20 cellular contexts compared by ENCODE assay signal in the genomic region with DNA sequence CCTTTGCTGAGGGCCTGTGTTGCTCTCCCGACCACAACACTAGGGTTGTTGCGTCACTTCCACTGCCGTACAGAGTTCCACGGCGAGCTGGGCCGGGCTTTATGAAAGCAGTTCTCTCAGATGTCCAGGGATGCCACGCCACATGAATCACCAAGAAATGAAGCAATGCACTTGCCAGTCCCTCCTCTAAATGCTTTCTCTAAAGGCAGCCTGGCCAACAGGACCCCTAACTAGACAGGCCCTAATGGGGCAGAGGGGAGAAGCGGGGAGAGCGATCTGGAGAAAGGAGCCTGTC.
"Had no signal": no experiment of that assay in that cellular context is flagged by ENCODE, and none has a peak within 500 bp of the region (broad histone marks: within the 10 kb centered on the region; RNA-seq: fewer than 3 reads in every experiment).

No MANE protein-coding gene starts in this region.

- H3K9me3 Mint-ChIP-seq: activated B cell treated with CpG ODN at 0.5 μM for 24 hours; activated naive CD4-positive, alpha-beta T cell treated with anti-CD3 and anti-CD28 coated beads, Interleukin-2, amount 50 U/mL, for 24 hours had no signal

- H3K4me1 Mint-ChIP-seq: activated B cell treated with CpG ODN at 0.5 μM for 24 hours had no signal

- H2AFZ ChIP-seq: hepatocyte had no signal

- H3K27me3 ChIP-seq: adrenal gland, colonic mucosa, esophagus muscularis mucosa, hepatocyte, pancreas, tibial nerve had no signal

- H3K4me1 ChIP-seq: adrenal gland, colonic mucosa, esophagus muscularis mucosa, pancreas, tibial nerve had no signal

- H3K79me2 ChIP-seq: hepatocyte had no signal

- H3K36me3 Mint-ChIP-seq: activated naive CD4-positive, alpha-beta T cell treated with anti-CD3 and anti-CD28 coated beads, Interleukin-2, amount 50 U/mL, for 24 hours had no signal

- H3K4me3 Mint-ChIP-seq: activated B cell treated with CpG ODN at 0.5 μM for 24 hours; activated CD8-positive, alpha-beta T cell treated with anti-CD3 and anti-CD28 coated beads, Interleukin-2, amount 10 ng/mL, durations not matched to agents 7 days and 5 days; activated naive CD4-positive, alpha-beta T cell treated with anti-CD3 and anti-CD28 coated beads, Interleukin-2, amount 50 U/mL, for 24 hours had no signal

- DNase-seq: activated B cell treated with CpG ODN at 0.5 μM for 24 hours; activated CD4-positive, alpha-beta T cell treated with anti-CD3 and anti-CD28 coated beads for 48 hours; activated CD8-positive, alpha-beta T cell treated with anti-CD3 and anti-CD28 coated beads, Interleukin-2, amount 10 ng/mL, durations not matched to agents 7 days and 5 days; activated effector memory CD4-positive, alpha-beta T cell treated with anti-CD3 and anti-CD28 coated beads, Interleukin-2, amount 50 U/mL, for 16 hours; activated T-cell treated with anti-CD3 and anti-CD28 coated beads, Interleukin-2, amount 50 U/mL, for 48 hours; caudate nucleus; colonic mucosa; stimulated activated CD4-positive, alpha-beta T cell treated with anti-CD3 and anti-CD28 coated beads, Interleukin-15, amount 100 ng/mL, for 24 hours; stimulated activated CD4-positive, alpha-beta T cell treated with anti-CD3 and anti-CD28 coated beads, Interleukin-4, amount 100 ng/mL, for 4 hours; stimulated activated CD8-positive, alpha-beta memory T cell treated with anti-CD3 and anti-CD28 coated beads, Interleukin-4, amount 100 ng/mL, for 48 hours; stimulated activated naive CD4-positive, alpha-beta T cell treated with Interleukin-2 at 50 U/mL for 16 hours; substantia nigra had no signal

- H3K4me3 ChIP-seq: adrenal gland, colonic mucosa, esophagus muscularis mucosa, hepatocyte, pancreas, tibial nerve had no signal

- ATAC-seq: activated CD8-positive, alpha-beta T cell treated with anti-CD3 and anti-CD28 coated beads, Interleukin-2, amount 10 ng/mL, durations not matched to agents 7 days and 5 days; pancreas had no signal

- H3K4me2 ChIP-seq: hepatocyte had no signal

- FAIRE-seq: keratinocyte, pancreas, TTC549 had no signal

- H3K27ac ChIP-seq: adrenal gland, colonic mucosa, esophagus muscularis mucosa, hepatocyte, pancreas, tibial nerve had no signal

- H3K36me3 ChIP-seq: adrenal gland, colonic mucosa, esophagus muscularis mucosa, pancreas, tibial nerve had no signal

- H3K9me3 ChIP-seq: adrenal gland, colonic mucosa, esophagus muscularis mucosa, pancreas, tibial nerve had no signal

- H3K27ac Mint-ChIP-seq: activated B cell treated with CpG ODN at 0.5 μM for 24 hours; activated CD8-positive, alpha-beta T cell treated with anti-CD3 and anti-CD28 coated beads, Interleukin-2, amount 10 ng/mL, durations not matched to agents 7 days and 5 days; activated naive CD4-positive, alpha-beta T cell treated with anti-CD3 and anti-CD28 coated beads, Interleukin-2, amount 50 U/mL, for 24 hours had no signal
